In genomic region chr2:37768491-37768925, GRCh38 we compare ENCODE assay signal across 11 cellular contexts.
DNase-seq lines count a peak whose midpoint lies in the region; ATAC-seq and TF ChIP-seq lines count a peak whose summit lies in the region.
"Had no signal": no experiment of that assay in that cellular context is flagged by ENCODE, and none has a peak within 500 bp of the region (broad histone marks: within the 10 kb centered on the region; RNA-seq: fewer than 3 reads in every experiment).

No MANE protein-coding gene starts in this region.

- no peak for ATAC-seq in GM21423 (IDR thresholded peaks at IDR 0.05; ENCODE audit: unreplicated experiment)
- ATAC-seq: WTC11 had no signal

- DNase-seq in AG08395 (ENCODE audit: low spot score) = peak; percentile 86
- peak; percentile 97 for DNase-seq in M059J (ENCODE audit: low read depth)
- DNase-seq in epithelial cell of esophagus (ENCODE audit: low read depth) = peak; percentile 73
- no peak for DNase-seq in nephron progenitor cell
- no peak for DNase-seq in activated naive CD4-positive, alpha-beta T cell treated with Interleukin-2 at 50 U/mL for 16 hours
- DNase-seq in hippocampal formation (lab: John Stamatoyannopoulos, UW) = no peak
- no peak for DNase-seq in NCI-H345 treated with DMSO at 0.1 percent for 48 hours (lab: John Stamatoyannopoulos, UW; ENCODE audit: unreplicated experiment)
- DNase-seq: NCI-H1417 treated with DMSO at 0.1 percent for 48 hours; stimulated activated CD4-positive, alpha-beta T cell treated with anti-CD3 and anti-CD28 coated beads, Interleukin-2, amount 100 ng/mL, for 24 hours had no signal

- peaks cover 17% of the 10 kb centered on the region for H3K9me3 Mint-ChIP-seq in nephron progenitor cell

- TF ChIP-seq CTCF in epithelial cell of esophagus (IDR thresholded peaks at IDR 0.05; ENCODE audit: insufficient read depth, low read depth, low read length, missing control alignments) = no peak
- no peak for TF ChIP-seq CTCF in nephron progenitor cell (IDR thresholded peaks at IDR 0.05)

- H3K4me3 ChIP-seq in epithelial cell of esophagus (ENCODE audit: low read length) = no peak overlapping the region

- H3K27ac Mint-ChIP-seq in nephron progenitor cell = peak overlapping the region; percentile 4
- H3K27ac Mint-ChIP-seq: WTC11 had no signal

- H3K4me1 Mint-ChIP-seq in nephron progenitor cell = peaks cover 50% of the 10 kb centered on the region

- H3K36me3 Mint-ChIP-seq in nephron progenitor cell (ENCODE audit: low read depth) = no peaks in the 10 kb centered on the region

- peaks cover 6% of the 10 kb centered on the region for H3K27me3 Mint-ChIP-seq in nephron progenitor cell (ENCODE audit: low read depth, poor library complexity)

- no peak overlapping the region for H3K4me3 Mint-ChIP-seq in nephron progenitor cell
- H3K4me3 Mint-ChIP-seq: WTC11 had no signal

Comparison
In these comparisons a context has a peak if more than half of its experiments do, and no peak if none do; other contexts are left out.
1. DNase-seq: peak in AG08395 (single experiment), M059J (single experiment) and epithelial cell of esophagus (single experiment); none in nephron progenitor cell (single experiment), activated naive CD4-positive, alpha-beta T cell treated with Interleukin-2 at 50 U/mL for 16 hours (single experiment), hippocampal formation (0 of 2) and NCI-H345 treated with DMSO at 0.1 percent for 48 hours (single experiment).